ENCODE assay signal across 25 cellular contexts in genomic region chr2:122639176-122639575, GRCh38.
"Had no signal": no experiment of that assay in that cellular context is flagged by ENCODE, and none has a peak within 500 bp of the region (broad histone marks: within the 10 kb centered on the region; RNA-seq: fewer than 3 reads in every experiment).

No MANE protein-coding gene starts in this region.

- H3K27ac ChIP-seq: colonic mucosa, lower lobe of right lung, parathyroid adenoma, right lobe of liver, thoracic aorta, tibial nerve, upper lobe of right lung, uterus had no signal

- ATAC-seq: left ventricle myocardium superior; lower lobe of right lung; mucosa of descending colon; natural killer cell treated with Interleukin-12 subunit alpha and Interleukin-12 subunit beta and Interleukin-15 and Interleukin-18, amount 100 ng/mL, for 72 hours; right lobe of liver; stimulated activated naive B cell treated with anti-CD40 and anti-IgM and Interleukin-4, amounts not matched to agents 10 μg/mL and 1 μg/mL and 100 μg/mL, for 72 hours; upper lobe of right lung had no signal

- H3K36me3 Mint-ChIP-seq: naive B cell; natural killer cell treated with Interleukin-12 subunit alpha and Interleukin-12 subunit beta and Interleukin-15 and Interleukin-18, amount 100 ng/mL, for 72 hours; stimulated activated naive B cell treated with anti-CD40 and anti-IgM and Interleukin-4, amounts not matched to agents 10 μg/mL and 1 μg/mL and 100 μg/mL, for 72 hours had no signal

- H3K79me2 ChIP-seq: parathyroid adenoma had no signal

- H3K4me3 ChIP-seq: colonic mucosa, lower lobe of right lung, mucosa of descending colon, right lobe of liver, thoracic aorta, tibial nerve, upper lobe of right lung, uterus had no signal

- H3K9me3 Mint-ChIP-seq: neural crest cell had no signal

- H3K27me3 ChIP-seq: colonic mucosa, right lobe of liver, tibial nerve, upper lobe of right lung, uterus had no signal

- H3K27me3 Mint-ChIP-seq: naive B cell; natural killer cell treated with Interleukin-12 subunit alpha and Interleukin-12 subunit beta and Interleukin-15 and Interleukin-18, amount 100 ng/mL, for 72 hours; progenitor cell of endocrine pancreas; stimulated activated naive B cell treated with anti-CD40 and anti-IgM and Interleukin-4, amounts not matched to agents 10 μg/mL and 1 μg/mL and 100 μg/mL, for 72 hours; stimulated activated naive CD8-positive, alpha-beta T cell treated with anti-CD3 and anti-CD28 coated beads, Interleukin-15, Interleukin-2, amounts not matched to agents 100 ng/mL and 50 ng/mL, for 24 hours had no signal

- H3K4me1 ChIP-seq: colonic mucosa, lower lobe of right lung, parathyroid adenoma, right lobe of liver, upper lobe of right lung, uterus had no signal

- H3K9me3 ChIP-seq: colonic mucosa, lower lobe of right lung, mucosa of descending colon, right lobe of liver, thoracic aorta, tibial nerve, upper lobe of right lung, uterus had no signal

- H3K9ac ChIP-seq: parathyroid adenoma had no signal

- FAIRE-seq: endometrium, frontal cortex, keratinocyte, small intestine had no signal

- H3K4me3 Mint-ChIP-seq: immature natural killer cell; naive B cell; natural killer cell treated with Interleukin-12 subunit alpha and Interleukin-12 subunit beta and Interleukin-15 and Interleukin-18, amount 100 ng/mL, for 72 hours; neural crest cell; stimulated activated naive B cell treated with anti-CD40 and anti-IgM and Interleukin-4, amounts not matched to agents 10 μg/mL and 1 μg/mL and 100 μg/mL, for 72 hours; stimulated activated naive CD8-positive, alpha-beta T cell treated with anti-CD3 and anti-CD28 coated beads, Interleukin-15, Interleukin-2, amounts not matched to agents 100 ng/mL and 50 ng/mL, for 24 hours had no signal

- DNase-seq: colonic mucosa; effector memory CD4-positive, alpha-beta T cell; hypothalamus; immature natural killer cell; left ventricle myocardium superior; lower lobe of right lung; mucosa of descending colon; naive B cell; right lobe of liver; small intestine; stimulated activated CD4-positive, alpha-beta T cell treated with anti-CD3 and anti-CD28 coated beads, Interleukin-15, amount 100 ng/mL, for 24 hours; stimulated activated CD4-positive, alpha-beta T cell treated with anti-CD3 and anti-CD28 coated beads, Interleukin-2, amount 100 ng/mL, for 48 hours; stimulated activated naive B cell treated with anti-CD40 and anti-IgM and Interleukin-4, amounts not matched to agents 10 μg/mL and 1 μg/mL and 100 μg/mL, for 72 hours; upper lobe of right lung; uterus had no signal

- H2AFZ ChIP-seq: parathyroid adenoma had no signal

- H3K4me1 Mint-ChIP-seq: immature natural killer cell; naive B cell; stimulated activated naive B cell treated with anti-CD40 and anti-IgM and Interleukin-4, amounts not matched to agents 10 μg/mL and 1 μg/mL and 100 μg/mL, for 72 hours had no signal

- H3K36me3 ChIP-seq: colonic mucosa, lower lobe of right lung, right lobe of liver, thoracic aorta, tibial nerve, upper lobe of right lung, uterus had no signal

- H3K27ac Mint-ChIP-seq: immature natural killer cell; natural killer cell treated with Interleukin-12 subunit alpha and Interleukin-12 subunit beta and Interleukin-15 and Interleukin-18, amount 100 ng/mL, for 72 hours; progenitor cell of endocrine pancreas; stimulated activated naive B cell treated with anti-CD40 and anti-IgM and Interleukin-4, amounts not matched to agents 10 μg/mL and 1 μg/mL and 100 μg/mL, for 72 hours; stimulated activated naive CD8-positive, alpha-beta T cell treated with anti-CD3 and anti-CD28 coated beads, Interleukin-15, Interleukin-2, amounts not matched to agents 100 ng/mL and 50 ng/mL, for 24 hours had no signal
